9 cellular contexts compared by ENCODE assay signal in the genomic region with DNA sequence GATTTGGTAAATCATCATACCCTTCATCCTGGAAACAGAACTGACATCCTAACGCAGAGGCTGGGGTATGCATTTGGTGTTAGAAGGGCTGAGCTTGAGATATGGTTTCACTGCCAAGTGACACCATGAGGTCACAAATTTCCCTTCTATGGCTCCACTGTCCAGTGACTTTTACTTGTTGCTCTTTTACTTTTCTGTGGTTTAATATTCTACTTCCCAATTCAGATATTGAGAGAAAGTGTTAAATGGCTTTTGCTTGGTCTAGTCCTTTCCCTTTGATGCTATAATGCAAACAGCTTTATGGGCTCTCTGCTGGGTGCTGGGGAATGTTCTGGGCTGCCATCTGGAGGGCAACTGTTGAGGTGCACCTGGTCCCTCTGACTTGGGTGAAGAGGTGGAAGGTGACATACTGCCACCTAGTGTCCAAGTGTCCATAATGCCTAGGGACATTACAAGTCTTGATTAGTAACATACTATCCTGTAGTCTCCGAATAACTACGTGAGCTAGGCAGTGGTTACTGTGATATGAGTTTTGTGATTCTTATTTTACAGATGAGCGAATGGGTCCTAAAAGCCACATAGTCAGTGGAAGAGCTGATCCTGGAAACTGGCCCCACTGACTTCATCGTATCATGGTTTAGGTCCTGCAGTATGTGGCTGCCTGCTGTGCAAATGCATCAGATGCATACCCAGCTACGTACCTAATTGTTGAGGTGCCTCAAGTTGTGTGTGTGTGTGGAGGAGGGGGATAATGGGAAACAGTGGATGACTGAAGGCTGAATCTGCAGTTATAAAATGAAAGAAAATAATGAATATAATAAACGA.
DNase-seq lines count a peak whose midpoint lies in the region; ATAC-seq and TF ChIP-seq lines count a peak whose summit lies in the region.
"Had no signal": no experiment of that assay in that cellular context is flagged by ENCODE, and none has a peak within 500 bp of the region (broad histone marks: within the 10 kb centered on the region; RNA-seq: fewer than 3 reads in every experiment).

No MANE protein-coding gene starts in this region.

- H3K27ac ChIP-seq in HCT116 (ENCODE audit: low read depth, low read length) = no peak overlapping the region
- H3K27ac ChIP-seq in MM.1S (ENCODE audit: low read length) = no peak overlapping the region
- H3K27ac ChIP-seq in tibial artery = no peak overlapping the region

- RAD21 ChIA-PET in HCT116 (lab: Charles Lee; ENCODE audit: low non-redundant PET in 1 of 2, low total read pairs in 2 of 2, uncharacterized antibody in 2 of 2, unreplicated experiment in 2 of 2) = interaction anchor here (1.3 to 2.0 kb wide), 3 partner anchors 44 to 183 kb away, joined by 5 to 10 read pairs (median 7); no protein-coding TSS in a partner anchor

- no peak overlapping the region for H3K27ac Mint-ChIP-seq in activated T-helper 1 cell treated with anti-CD3 and anti-CD28 coated beads, Interleukin-12 subunit alpha, Interleukin-12 subunit beta, Interleukin-2, Interleukin-4 antibody, amounts not matched to agents 30 ng/mL and 10 ng/mL and 1 ng/mL, durations not matched to agents 14 hours and 24 hours and 36 hours
- H3K27ac Mint-ChIP-seq: stimulated activated naive CD8-positive, alpha-beta T cell treated with anti-CD3 and anti-CD28 coated beads, Interleukin-15, Interleukin-2, amounts not matched to agents 100 ng/mL and 50 ng/mL, for 24 hours had no signal

- H3K4me3 ChIP-seq in HCT116 (replicated peaks in 1 of 2; ENCODE audit: low read depth in 1 of 2, low read length in 2 of 2) (no peak overlapping the region), MM.1S (ENCODE audit: low read length) (no peak overlapping the region), foreskin fibroblast (ENCODE audit: low read depth in 1 of 2, low read length in 2 of 2) (no peak overlapping the region), tibial artery (no peak overlapping the region)

- CTCF ChIA-PET in HCT116 (lab: Charles Lee) = interaction anchor here (0.6 to 4.7 kb wide), 30 partner anchors 10 to 456 kb away, joined by 3 to 135 read pairs (median 5); a partner anchor contains a TSS

- no peaks in the 10 kb centered on the region for H3K36me3 ChIP-seq in HCT116 (ENCODE audit: control insufficient read depth in 1 of 2, insufficient read depth in 2 of 2, low read length in 2 of 2)
- H3K36me3 ChIP-seq in MM.1S (replicated peaks; ENCODE audit: insufficient read depth, low read length) = no peaks in the 10 kb centered on the region
- no peaks in the 10 kb centered on the region for H3K36me3 ChIP-seq in tibial artery

- DNase-seq in GM03348 (ENCODE audit: low spot score) (peak; percentile 90), HCT116 (ENCODE audit: low read depth, low spot score) (peak; percentile 86), MM.1S (peak; percentile 90), RPMI8226 (peak; percentile 86), foreskin fibroblast (peak; percentile 78 to 94), omental fat pad (ENCODE audit: low spot score) (no peak), tibial artery (peak; percentile 88 to 90)
- DNase-seq in activated T-helper 1 cell treated with anti-CD3 and anti-CD28 coated beads, Interleukin-12 subunit alpha, Interleukin-12 subunit beta, Interleukin-2, Interleukin-4 antibody, amounts not matched to agents 30 ng/mL and 10 ng/mL and 1 ng/mL, durations not matched to agents 14 hours and 24 hours and 36 hours (ENCODE audit: low spot score) = peak; percentile 79

- H3K9me3 ChIP-seq in HCT116 (ENCODE audit: control insufficient read depth in 1 of 2, insufficient read depth in 1 of 2, low read depth in 1 of 2, low read length in 2 of 2) = no peaks in the 10 kb centered on the region
- H3K9me3 ChIP-seq in MM.1S (replicated peaks; ENCODE audit: insufficient read depth, low read length) = no peaks in the 10 kb centered on the region
- no peaks in the 10 kb centered on the region for H3K9me3 ChIP-seq in tibial artery

- no peak for TF ChIP-seq POLR2A in HCT116 (IDR thresholded peaks at IDR 0.05; ENCODE audit: borderline replicate concordance, extremely low read depth, insufficient read depth, insufficient read length)

- H3K9me3 Mint-ChIP-seq in activated T-helper 1 cell treated with anti-CD3 and anti-CD28 coated beads, Interleukin-12 subunit alpha, Interleukin-12 subunit beta, Interleukin-2, Interleukin-4 antibody, amounts not matched to agents 30 ng/mL and 10 ng/mL and 1 ng/mL, durations not matched to agents 14 hours and 24 hours and 36 hours = no peaks in the 10 kb centered on the region
- H3K9me3 Mint-ChIP-seq: stimulated activated naive CD8-positive, alpha-beta T cell treated with anti-CD3 and anti-CD28 coated beads, Interleukin-15, Interleukin-2, amounts not matched to agents 100 ng/mL and 50 ng/mL, for 24 hours had no signal

- peaks cover 9% of the 10 kb centered on the region for H3K27me3 Mint-ChIP-seq in activated T-helper 1 cell treated with anti-CD3 and anti-CD28 coated beads, Interleukin-12 subunit alpha, Interleukin-12 subunit beta, Interleukin-2, Interleukin-4 antibody, amounts not matched to agents 30 ng/mL and 10 ng/mL and 1 ng/mL, durations not matched to agents 14 hours and 24 hours and 36 hours (ENCODE audit: insufficient read depth)

- H3K4me1 Mint-ChIP-seq in activated T-helper 1 cell treated with anti-CD3 and anti-CD28 coated beads, Interleukin-12 subunit alpha, Interleukin-12 subunit beta, Interleukin-2, Interleukin-4 antibody, amounts not matched to agents 30 ng/mL and 10 ng/mL and 1 ng/mL, durations not matched to agents 14 hours and 24 hours and 36 hours (ENCODE audit: low read depth) = no peaks in the 10 kb centered on the region

- TF ChIP-seq CTCF in HCT116 (IDR thresholded peaks at IDR 0.05 in 2 of 3, conservative IDR thresholded peaks at IDR 0.05 in 1 of 3; ENCODE audit: borderline replicate concordance in 1 of 3, insufficient read depth in 1 of 3, low read depth in 2 of 3, low read length in 2 of 3) = peak; percentile 99 to 100 (median 100)
- TF ChIP-seq CTCF in MM.1S (IDR thresholded peaks at IDR 0.05; ENCODE audit: low read length) = peak; percentile 100
- peak; percentile 100 for TF ChIP-seq CTCF in foreskin fibroblast (IDR thresholded peaks at IDR 0.05; ENCODE audit: low read depth, low read length)
- TF ChIP-seq CTCF in omental fat pad (IDR thresholded peaks at IDR 0.05) = peak in 1 of 3 donors; percentile 73
- TF ChIP-seq CTCF in tibial artery (IDR thresholded peaks at IDR 0.05) = peak; percentile 95 to 99

- H3F3A ChIP-seq in MM.1S (ENCODE audit: insufficient read depth, low read length) = no peaks in the 10 kb centered on the region

- no peaks in the 10 kb centered on the region for H4K20me1 ChIP-seq in HCT116 (ENCODE audit: insufficient read depth)
- H4K20me1 ChIP-seq in MM.1S (ENCODE audit: insufficient read depth, low read length) = no peaks in the 10 kb centered on the region

- H3K27me3 ChIP-seq in HCT116 (ENCODE audit: insufficient read depth, low read length) (peaks cover 10% of the 10 kb centered on the region), MM.1S (replicated peaks; ENCODE audit: insufficient read depth, low read length) (no peaks in the 10 kb centered on the region), tibial artery (peaks cover 0 to 10% of the 10 kb centered on the region in 2 donors)

- ATAC-seq in HCT116 = peak; percentile 96
- ATAC-seq in omental fat pad (ENCODE audit: low FRiP score) = peak; percentile 94

- H3K4me3 Mint-ChIP-seq in activated T-helper 1 cell treated with anti-CD3 and anti-CD28 coated beads, Interleukin-12 subunit alpha, Interleukin-12 subunit beta, Interleukin-2, Interleukin-4 antibody, amounts not matched to agents 30 ng/mL and 10 ng/mL and 1 ng/mL, durations not matched to agents 14 hours and 24 hours and 36 hours = no peak overlapping the region
- H3K4me3 Mint-ChIP-seq: stimulated activated naive CD8-positive, alpha-beta T cell treated with anti-CD3 and anti-CD28 coated beads, Interleukin-15, Interleukin-2, amounts not matched to agents 100 ng/mL and 50 ng/mL, for 24 hours had no signal

- no TSS peak for BruUV-seq in HCT116 (replicated peaks; lab: Mats Ljungman, UMichigan)

- POLR2A ChIA-PET in HCT116 (lab: Charles Lee) = interaction anchor here (1.5 kb wide), 1 partner anchor 44 kb away, joined by 4 read pairs; no protein-coding TSS in a partner anchor

- H2AFZ ChIP-seq in HCT116 (ENCODE audit: low read depth, low read length, poor library complexity, severe bottlenecking) = no peak overlapping the region
- H2AFZ ChIP-seq in MM.1S (ENCODE audit: low read length) = no peak overlapping the region

- H3K79me2 ChIP-seq in HCT116 (ENCODE audit: insufficient read depth, low read length) (no peaks in the 10 kb centered on the region), MM.1S (ENCODE audit: low read length) (no peaks in the 10 kb centered on the region)

- no peaks in the 10 kb centered on the region for H3K4me1 ChIP-seq in HCT116 (ENCODE audit: control insufficient read depth in 1 of 2, insufficient read depth in 2 of 2, low read length in 2 of 2)
- H3K4me1 ChIP-seq in MM.1S (ENCODE audit: low read length) = no peaks in the 10 kb centered on the region
- peaks cover 0 to 12% (median 4%) of the 10 kb centered on the region in 4 donors for H3K4me1 ChIP-seq in tibial artery

- H3K9ac ChIP-seq in HCT116 (ENCODE audit: low read length) (no peak overlapping the region), MM.1S (ENCODE audit: low read length) (no peak overlapping the region)

- no peak overlapping the region for H3K4me2 ChIP-seq in HCT116 (ENCODE audit: low read length)
- no peak overlapping the region for H3K4me2 ChIP-seq in MM.1S (ENCODE audit: low read depth, low read length)

- H3K9me2 ChIP-seq in HCT116 (ENCODE audit: insufficient read depth) (no peaks in the 10 kb centered on the region), MM.1S (replicated peaks; ENCODE audit: insufficient read depth, low read length) (no peaks in the 10 kb centered on the region)

- no peaks in the 10 kb centered on the region for H3K36me3 Mint-ChIP-seq in activated T-helper 1 cell treated with anti-CD3 and anti-CD28 coated beads, Interleukin-12 subunit alpha, Interleukin-12 subunit beta, Interleukin-2, Interleukin-4 antibody, amounts not matched to agents 30 ng/mL and 10 ng/mL and 1 ng/mL, durations not matched to agents 14 hours and 24 hours and 36 hours (ENCODE audit: low read depth)

- TF ChIP-seq RAD21 in HCT116 (IDR thresholded peaks at IDR 0.05; ENCODE audit: low read depth) = peak; percentile 68

- intact Hi-C loops in HCT116 (cut with micrococcal nuclease) (loop anchor here (1.0 kb wide), 2 partner anchors 45 to 183 kb away; no protein-coding TSS in a partner anchor), tibial artery (cut with DNase I; ENCODE audit: low total_unique reads) (loop anchor here (1.0 kb wide), 1 partner anchor 45 kb away; no protein-coding TSS in a partner anchor)
- intact Hi-C loops in activated T-helper 1 cell treated with anti-CD3 and anti-CD28 coated beads, Interleukin-12 subunit alpha, Interleukin-12 subunit beta, Interleukin-2, Interleukin-4 antibody, amounts not matched to agents 30 ng/mL and 10 ng/mL and 1 ng/mL, durations not matched to agents 14 hours and 24 hours and 36 hours (cut with micrococcal nuclease) = loop anchor here (1.0 to 2.0 kb wide), 6 partner anchors 45 to 1130 kb away; no protein-coding TSS in a partner anchor

TF ChIP-seq in HCT116, 20 proteins besides CTCF, POLR2A, EP300 and RAD21 (continues in another document):
- TF ChIP-seq TCF7L2 (IDR thresholded peaks at IDR 0.05; ENCODE audit: borderline replicate concordance, extremely low read depth, insufficient read depth, insufficient read length) = peak; percentile 50
- TF ChIP-seq EZH2phosphoT487 (IDR thresholded peaks at IDR 0.05; ENCODE audit: borderline replicate concordance) = no peak
